1 cellular context compared by ENCODE assay signal in the genomic region with DNA sequence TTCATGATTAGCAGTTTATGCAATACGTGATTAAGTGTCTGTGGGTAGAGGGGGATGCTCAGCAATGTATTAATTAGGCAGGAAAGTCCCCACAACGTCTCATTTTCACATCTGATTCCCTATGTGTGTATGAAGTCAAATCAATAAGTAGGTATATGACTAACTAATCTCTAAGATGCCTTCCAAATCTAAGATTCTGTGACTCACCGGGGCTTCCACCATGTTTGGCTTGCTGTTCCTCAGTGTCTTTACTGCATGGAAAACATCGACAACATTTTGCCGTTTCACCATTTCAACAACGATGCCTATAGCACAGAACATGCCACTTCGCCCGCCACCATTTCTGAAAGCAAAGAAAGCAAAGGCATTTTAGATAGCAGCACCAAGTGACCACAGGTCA.
TF ChIP-seq lines count a peak whose summit lies in the region.

No MANE protein-coding gene starts in this region.

TF ChIP-seq in GM12878, 131 proteins besides CTCF, POLR2A, EP300 and RAD21 (continued from another document):
- TF ChIP-seq PRDM15 (CRISPR knock-in tag; IDR thresholded peaks at IDR 0.05) (no peak), CBX5 (IDR thresholded peaks at IDR 0.05; ENCODE audit: low read depth) (no peak), CREM (IDR thresholded peaks at IDR 0.05; ENCODE audit: low read depth) (no peak), ZNF592 (IDR thresholded peaks at IDR 0.05) (no peak)
- TF ChIP-seq, protein P1, sequence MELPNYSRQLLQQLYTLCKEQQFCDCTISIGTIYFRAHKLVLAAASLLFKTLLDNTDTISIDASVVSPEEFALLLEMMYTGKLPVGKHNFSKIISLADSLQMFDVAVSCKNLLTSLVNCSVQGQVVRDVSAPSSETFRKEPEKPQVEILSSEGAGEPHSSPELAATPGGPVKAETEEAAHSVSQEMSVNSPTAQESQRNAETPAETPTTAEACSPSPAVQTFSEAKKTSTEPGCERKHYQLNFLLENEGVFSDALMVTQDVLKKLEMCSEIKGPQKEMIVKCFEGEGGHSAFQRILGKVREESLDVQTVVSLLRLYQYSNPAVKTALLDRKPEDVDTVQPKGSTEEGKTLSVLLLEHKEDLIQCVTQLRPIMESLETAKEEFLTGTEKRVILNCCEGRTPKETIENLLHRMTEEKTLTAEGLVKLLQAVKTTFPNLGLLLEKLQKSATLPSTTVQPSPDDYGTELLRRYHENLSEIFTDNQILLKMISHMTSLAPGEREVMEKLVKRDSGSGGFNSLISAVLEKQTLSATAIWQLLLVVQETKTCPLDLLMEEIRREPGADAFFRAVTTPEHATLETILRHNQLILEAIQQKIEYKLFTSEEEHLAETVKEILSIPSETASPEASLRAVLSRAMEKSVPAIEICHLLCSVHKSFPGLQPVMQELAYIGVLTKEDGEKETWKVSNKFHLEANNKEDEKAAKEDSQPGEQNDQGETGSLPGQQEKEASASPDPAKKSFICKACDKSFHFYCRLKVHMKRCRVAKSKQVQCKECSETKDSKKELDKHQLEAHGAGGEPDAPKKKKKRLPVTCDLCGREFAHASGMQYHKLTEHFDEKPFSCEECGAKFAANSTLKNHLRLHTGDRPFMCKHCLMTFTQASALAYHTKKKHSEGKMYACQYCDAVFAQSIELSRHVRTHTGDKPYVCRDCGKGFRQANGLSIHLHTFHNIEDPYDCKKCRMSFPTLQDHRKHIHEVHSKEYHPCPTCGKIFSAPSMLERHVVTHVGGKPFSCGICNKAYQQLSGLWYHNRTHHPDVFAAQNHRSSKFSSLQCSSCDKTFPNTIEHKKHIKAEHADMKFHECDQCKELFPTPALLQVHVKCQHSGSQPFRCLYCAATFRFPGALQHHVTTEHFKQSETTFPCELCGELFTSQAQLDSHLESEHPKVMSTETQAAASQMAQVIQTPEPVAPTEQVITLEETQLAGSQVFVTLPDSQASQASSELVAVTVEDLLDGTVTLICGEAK (IDR thresholded peaks at IDR 0.05; ENCODE audit: borderline replicate concordance), result no peak
- TF ChIP-seq, protein P2, sequence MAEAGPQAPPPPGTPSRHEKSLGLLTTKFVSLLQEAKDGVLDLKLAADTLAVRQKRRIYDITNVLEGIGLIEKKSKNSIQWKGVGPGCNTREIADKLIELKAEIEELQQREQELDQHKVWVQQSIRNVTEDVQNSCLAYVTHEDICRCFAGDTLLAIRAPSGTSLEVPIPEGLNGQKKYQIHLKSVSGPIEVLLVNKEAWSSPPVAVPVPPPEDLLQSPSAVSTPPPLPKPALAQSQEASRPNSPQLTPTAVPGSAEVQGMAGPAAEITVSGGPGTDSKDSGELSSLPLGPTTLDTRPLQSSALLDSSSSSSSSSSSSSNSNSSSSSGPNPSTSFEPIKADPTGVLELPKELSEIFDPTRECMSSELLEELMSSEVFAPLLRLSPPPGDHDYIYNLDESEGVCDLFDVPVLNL (IDR thresholded peaks at IDR 0.05; ENCODE audit: low read depth, low read length), result no peak
- TF ChIP-seq, protein P3, sequence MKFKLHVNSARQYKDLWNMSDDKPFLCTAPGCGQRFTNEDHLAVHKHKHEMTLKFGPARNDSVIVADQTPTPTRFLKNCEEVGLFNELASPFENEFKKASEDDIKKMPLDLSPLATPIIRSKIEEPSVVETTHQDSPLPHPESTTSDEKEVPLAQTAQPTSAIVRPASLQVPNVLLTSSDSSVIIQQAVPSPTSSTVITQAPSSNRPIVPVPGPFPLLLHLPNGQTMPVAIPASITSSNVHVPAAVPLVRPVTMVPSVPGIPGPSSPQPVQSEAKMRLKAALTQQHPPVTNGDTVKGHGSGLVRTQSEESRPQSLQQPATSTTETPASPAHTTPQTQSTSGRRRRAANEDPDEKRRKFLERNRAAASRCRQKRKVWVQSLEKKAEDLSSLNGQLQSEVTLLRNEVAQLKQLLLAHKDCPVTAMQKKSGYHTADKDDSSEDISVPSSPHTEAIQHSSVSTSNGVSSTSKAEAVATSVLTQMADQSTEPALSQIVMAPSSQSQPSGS (IDR thresholded peaks at IDR 0.05; ENCODE audit: low read length), result no peak
TF ChIP-seq in GM12878: peak in this region for 0.
